29 cellular contexts compared by ENCODE assay signal in genomic region chr9:100567856-100568255, GRCh38. TPM values are rescaled to one million over a fixed set of nuclear protein-coding genes. Genes with fewer than 3 reads are reported as not detected.
"Had no signal": no experiment of that assay in that cellular context is flagged by ENCODE, and none has a peak within 500 bp of the region (broad histone marks: within the 10 kb centered on the region; RNA-seq: fewer than 3 reads in every experiment).

No MANE protein-coding gene starts in this region.

- H3K27me3 ChIP-seq: adrenal gland, body of pancreas, brain microvascular endothelial cell, breast epithelium had no signal

- H3K4me3 ChIP-seq: adrenal gland, body of pancreas, breast epithelium had no signal

- H3K9me3 ChIP-seq: body of pancreas, breast epithelium had no signal

- DNase-seq: activated B cell treated with CpG ODN at 0.5 μM for 24 hours; activated CD4-positive, alpha-beta memory T cell treated with anti-CD3 and anti-CD28 coated beads for 36 hours; activated CD4-positive, alpha-beta T cell treated with anti-CD3 and anti-CD28 coated beads for 4 hours; activated CD4-positive, alpha-beta T cell treated with anti-CD3 and anti-CD28 coated beads, Interleukin-2, amount 10 ng/mL, durations not matched to agents 24 days and 14 days; activated CD4-positive, alpha-beta T cell treated with anti-CD3 and anti-CD28 coated beads, Interleukin-2, amount 50 U/mL, for 1 hour; activated CD4-positive, alpha-beta T cell treated with anti-CD3 and anti-CD28 coated beads, Interleukin-2, amount 50 U/mL, for 4 hours; activated CD4-positive, CD25-positive, alpha-beta regulatory T cell treated with anti-CD3 and anti-CD28 coated beads, Interleukin-2, amount 50 U/mL, for 72 hours; activated CD8-positive, alpha-beta memory T cell treated with anti-CD3 and anti-CD28 coated beads, Interleukin-2, amount 50 U/mL, for 4 hours; activated CD8-positive, alpha-beta T cell treated with anti-CD3 and anti-CD28 coated beads for 36 hours; activated effector memory CD4-positive, alpha-beta T cell treated with anti-CD3 and anti-CD28 coated beads, Interleukin-2, amount 50 U/mL, for 16 hours; activated gamma-delta T cell treated with Interleukin-2 at 50 U/mL for 16 hours; activated naive CD4-positive, alpha-beta T cell; activated naive CD4-positive, alpha-beta T cell treated with anti-CD3 and anti-CD28 coated beads for 36 hours; activated naive CD4-positive, alpha-beta T cell treated with anti-CD3 and anti-CD28 coated beads, Interleukin-2, amount 50 U/mL, for 16 hours; activated naive CD8-positive, alpha-beta T cell treated with anti-CD3 and anti-CD28 coated beads for 36 hours; activated T-cell treated with anti-CD3 and anti-CD28 coated beads for 4 hours; activated T-cell treated with anti-CD3 and anti-CD28 coated beads, Interleukin-2, amount 50 U/mL, for 1 hour; activated T-cell treated with anti-CD3 and anti-CD28 coated beads, Interleukin-2, amount 50 U/mL, for 4 hours; activated T-cell treated with anti-CD3 and anti-CD28 coated beads, Interleukin-2, amount 50 U/mL, for 72 hours; adrenal gland; amniotic stem cell; aorta; body of pancreas; brain microvascular endothelial cell; central memory CD4-positive, alpha-beta T cell; T-helper 2 cell; T-helper 9 cell had no signal

- H3K27ac ChIP-seq: adrenal gland, body of pancreas, brain microvascular endothelial cell, breast epithelium, VCaP had no signal

- H3K36me3 ChIP-seq: adrenal gland, brain microvascular endothelial cell, breast epithelium had no signal

- H3K4me1 ChIP-seq: adrenal gland, body of pancreas, breast epithelium had no signal

RNA-seq across cellular contexts. Expression of gene CAVIN4, which starts 10.0 kb away (rescaled TPM):
- total RNA-seq: activated naive CD4-positive, alpha-beta T cell treated with anti-CD3 and anti-CD28 coated beads for 36 hours had no signal
